Comparison of ENCODE assay signal across 1 cellular context in genomic region chr2:235444101-235444597, GRCh38.
TF ChIP-seq lines count a peak whose summit lies in the region.

No MANE protein-coding gene starts in this region.

TF ChIP-seq in SK-N-SH, 30 proteins besides CTCF, POLR2A, EP300 and RAD21 (continued from another document):
- TF ChIP-seq MAX (IDR thresholded peaks at IDR 0.05; ENCODE audit: low read depth) (no peak), USF2 (IDR thresholded peaks at IDR 0.05; ENCODE audit: borderline replicate concordance, low read depth, low read length) (no peak), EZH2phosphoT487 (IDR thresholded peaks at IDR 0.05; ENCODE audit: borderline replicate concordance, low read depth) (no peak), POLR2AphosphoS5 (IDR thresholded peaks at IDR 0.05; ENCODE audit: low read depth, low read length) (no peak), TEAD4 (IDR thresholded peaks at IDR 0.05; ENCODE audit: borderline replicate concordance, insufficient read depth) (no peak), FOSL2 (IDR thresholded peaks at IDR 0.05; ENCODE audit: borderline replicate concordance, low read depth) (no peak), USF1 (IDR thresholded peaks at IDR 0.05; ENCODE audit: borderline replicate concordance, low read depth) (no peak), RFX5 (IDR thresholded peaks at IDR 0.05; ENCODE audit: low read length) (no peak), RCOR1 (IDR thresholded peaks at IDR 0.05; ENCODE audit: low read length) (no peak), FOXM1 (IDR thresholded peaks at IDR 0.05; ENCODE audit: low read depth) (no peak), ELF1 (IDR thresholded peaks at IDR 0.05) (no peak)
